In the genomic region with DNA sequence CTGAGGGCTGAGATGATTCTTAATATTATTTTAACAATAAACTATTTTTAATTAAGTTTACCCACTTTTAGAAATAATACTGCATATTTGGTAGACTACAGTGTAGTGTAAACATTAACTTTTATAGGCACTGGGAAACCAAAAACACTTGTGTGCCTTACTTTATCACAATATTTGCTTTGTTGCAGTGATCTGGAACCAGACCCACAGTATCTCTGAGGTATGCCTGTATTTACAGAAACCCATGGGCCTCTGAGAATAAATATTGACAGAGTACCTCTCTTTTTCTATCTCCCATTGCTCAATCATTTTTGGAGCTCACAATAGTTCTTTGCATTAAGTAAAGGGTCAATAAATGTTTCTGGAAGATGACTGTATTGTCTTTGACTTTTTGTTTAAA, we compare ENCODE assay signal across 30 cellular contexts.
A peak's percentile ranks its signal among the peaks of the same experiment; 100 is the strongest.
DNase-seq lines count a peak whose midpoint lies in the region; ATAC-seq and TF ChIP-seq lines count a peak whose summit lies in the region.
"Had no signal": no experiment of that assay in that cellular context is flagged by ENCODE, and none has a peak within 500 bp of the region (broad histone marks: within the 10 kb centered on the region; RNA-seq: fewer than 3 reads in every experiment).

No MANE protein-coding gene starts in this region.

- peak; percentile 35 for DNase-seq in DMS153 (lab: John Stamatoyannopoulos, UW)
- DNase-seq in LNCaP clone FGC (ENCODE audit: low read depth) = peak; percentile 82
- peak; percentile 9 for DNase-seq in NCI-H774 (lab: John Stamatoyannopoulos, UW)
- no peak for DNase-seq in naive thymus-derived CD4-positive, alpha-beta T cell
- no peak for DNase-seq in natural killer cell
- no peak for DNase-seq in stimulated activated CD4-positive, alpha-beta T cell treated with anti-CD3 and anti-CD28 coated beads, Interleukin-1b, Interleukin-23, amount 100 ng/mL, for 48 hours
- DNase-seq: activated CD4-positive, alpha-beta T cell treated with anti-CD3 and anti-CD28 coated beads for 48 hours; activated T-cell treated with anti-CD3 and anti-CD28 coated beads for 4 hours; amniotic stem cell; BE2C; CD8-positive, alpha-beta T cell; DMS79; GDM1; glutamatergic neuron; GM23248; left ventricle myocardium superior; NCI-H1105; NCI-H1930; NCI-H446; NK-92 treated with Interleukin-12 subunit alpha and Interleukin-12 subunit beta, amount 100 ng/mL, for 24 hours; stimulated activated CD4-positive, alpha-beta T cell treated with anti-CD3 and anti-CD28 coated beads, Interleukin-4, amount 100 ng/mL, for 24 hours; WERI-Rb-1 had no signal

- no peak overlapping the region for H3K27ac Mint-ChIP-seq in naive thymus-derived CD4-positive, alpha-beta T cell
- no peak overlapping the region for H3K27ac Mint-ChIP-seq in natural killer cell
- H3K27ac Mint-ChIP-seq: activated naive CD4-positive, alpha-beta T cell treated with anti-CD3 and anti-CD28 coated beads, Interleukin-2, amount 50 U/mL, for 24 hours; activated T-helper 2 cell treated with anti-CD3 and anti-CD28 coated beads, Interferon-gamma antibody, Interleukin-2, Interleukin-4, amounts not matched to agents 10 μg/mL and 5 μg/mL and 100 μg/mL, durations not matched to agents 14 hours and 24 hours and 36 hours; brain; CD8-positive, alpha-beta T cell; dendritic cell treated with granulocyte-macrophage colony-stimulating factor and Interleukin-4, amounts not matched to agents 40 ng/mL and 50 ng/mL, for 4 days; T-helper 2 cell treated with Interferon-gamma antibody and Interleukin-4, amounts not matched to agents 5 μg/mL and 100 μg/mL, for 36 hours had no signal

- no peak overlapping the region for H3K4me3 Mint-ChIP-seq in naive thymus-derived CD4-positive, alpha-beta T cell
- H3K4me3 Mint-ChIP-seq in natural killer cell = no peak overlapping the region
- H3K4me3 Mint-ChIP-seq: activated naive CD4-positive, alpha-beta T cell treated with anti-CD3 and anti-CD28 coated beads, Interleukin-2, amount 50 U/mL, for 24 hours; brain; CD8-positive, alpha-beta T cell; dendritic cell treated with granulocyte-macrophage colony-stimulating factor and Interleukin-4, amounts not matched to agents 40 ng/mL and 50 ng/mL, for 4 days; T-helper 2 cell treated with Interferon-gamma antibody and Interleukin-4, amounts not matched to agents 5 μg/mL and 100 μg/mL, for 36 hours had no signal

- H3K4me1 Mint-ChIP-seq in naive thymus-derived CD4-positive, alpha-beta T cell = no peaks in the 10 kb centered on the region
- no peaks in the 10 kb centered on the region for H3K4me1 Mint-ChIP-seq in natural killer cell
- H3K4me1 Mint-ChIP-seq: activated naive CD4-positive, alpha-beta T cell treated with anti-CD3 and anti-CD28 coated beads, Interleukin-2, amount 50 U/mL, for 24 hours; brain had no signal

- TF ChIP-seq CTCF in LNCaP clone FGC (IDR thresholded peaks at IDR 0.05; ENCODE audit: control insufficient read depth, extremely low read depth, insufficient read depth) (no peak), liver (IDR thresholded peaks at IDR 0.05; ENCODE audit: low read depth, low read length, missing input control) (no peak), natural killer cell (IDR thresholded peaks at IDR 0.05) (no peak)

- ATAC-seq in naive thymus-derived CD4-positive, alpha-beta T cell = no peak
- no peak for ATAC-seq in natural killer cell
- ATAC-seq: CD8-positive, alpha-beta T cell; left ventricle myocardium superior had no signal

- H3K4me3 ChIP-seq in LNCaP clone FGC (ENCODE audit: low read depth, low read length) (no peak overlapping the region), liver (ENCODE audit: low read depth in 1 of 3, low read length in 3 of 3) (no peak overlapping the region)
- H3K4me3 ChIP-seq in naive thymus-derived CD4-positive, alpha-beta T cell (ENCODE audit: low read length) = no peak overlapping the region
- H3K4me3 ChIP-seq: GM23248, tibial nerve had no signal

- POLR2A ChIA-PET in naive thymus-derived CD4-positive, alpha-beta T cell (lab: Charles Lee) = no interaction called here

- no peak overlapping the region for H3K27ac ChIP-seq in liver (ENCODE audit: low read depth in 1 of 2, low read length in 2 of 2)
- no peak overlapping the region for H3K27ac ChIP-seq in naive thymus-derived CD4-positive, alpha-beta T cell (ENCODE audit: low read depth, low read length)
- H3K27ac ChIP-seq: GM23248, neutrophil, tibial nerve, WERI-Rb-1 had no signal

- H3K4me1 ChIP-seq in liver (ENCODE audit: control insufficient read depth in 4 of 4, insufficient read depth in 4 of 4, low read length in 3 of 4) = peaks cover 2 to 10% (median 7%) of the 10 kb centered on the region in 4 donors
- no peaks in the 10 kb centered on the region for H3K4me1 ChIP-seq in naive thymus-derived CD4-positive, alpha-beta T cell (ENCODE audit: control insufficient read depth in 2 of 2, insufficient read depth in 2 of 2, low read length in 2 of 2)
- H3K4me1 ChIP-seq: BE2C, tibial nerve had no signal

- H3K9me3 ChIP-seq in liver (ENCODE audit: control insufficient read depth in 4 of 4, low read length in 3 of 4) = peaks cover 0 to 3% (median 3%) of the 10 kb centered on the region in 4 donors
- H3K9me3 ChIP-seq in naive thymus-derived CD4-positive, alpha-beta T cell (ENCODE audit: control insufficient read depth in 2 of 3, low read length in 3 of 3) = no peaks in the 10 kb centered on the region
- H3K9me3 ChIP-seq: BE2C, neutrophil had no signal

- CTCF ChIA-PET in naive thymus-derived CD4-positive, alpha-beta T cell (lab: Charles Lee) = no interaction called here

- H3K27me3 ChIP-seq in liver (ENCODE audit: control insufficient read depth in 4 of 4, insufficient read depth in 4 of 4, low read length in 3 of 4) = no peaks in the 10 kb centered on the region
- H3K27me3 ChIP-seq in naive thymus-derived CD4-positive, alpha-beta T cell (ENCODE audit: control insufficient read depth in 2 of 2, insufficient read depth in 2 of 2, low read length in 2 of 2) = peaks cover 0 to 5% of the 10 kb centered on the region in 2 donors
- H3K27me3 ChIP-seq: BE2C, neutrophil, tibial nerve had no signal

- H3K27me3 Mint-ChIP-seq in naive thymus-derived CD4-positive, alpha-beta T cell = peaks cover 0 to 8% (median 2%) of the 10 kb centered on the region in 5 donors
- peaks cover 6 to 12% of the 10 kb centered on the region in 2 donors for H3K27me3 Mint-ChIP-seq in natural killer cell (ENCODE audit: low read depth in 2 of 2)
- H3K27me3 Mint-ChIP-seq: dendritic cell treated with granulocyte-macrophage colony-stimulating factor and Interleukin-4, amounts not matched to agents 40 ng/mL and 50 ng/mL, for 4 days had no signal

- H3K9ac ChIP-seq in liver (ENCODE audit: low read depth in 1 of 2, low read length in 2 of 2) = no peak overlapping the region
- H3K9ac ChIP-seq: GM23248 had no signal

- no peaks in the 10 kb centered on the region for H3K36me3 ChIP-seq in liver (ENCODE audit: control insufficient read depth in 4 of 4, insufficient read depth in 3 of 4, low read depth in 1 of 4, low read length in 3 of 4)
- no peaks in the 10 kb centered on the region for H3K36me3 ChIP-seq in naive thymus-derived CD4-positive, alpha-beta T cell (ENCODE audit: control insufficient read depth in 2 of 3, insufficient read depth in 3 of 3, low read length in 3 of 3)
- H3K36me3 ChIP-seq: BE2C, neutrophil, tibial nerve, WERI-Rb-1 had no signal

- intact Hi-C loops in naive thymus-derived CD4-positive, alpha-beta T cell (cut with micrococcal nuclease) = loop anchor here (1.0 to 5.0 kb wide), 2 partner anchors 280 to 915 kb away; no protein-coding TSS in a partner anchor
- intact Hi-C loops in natural killer cell (cut with micrococcal nuclease) = loop anchor here (1.0 to 5.0 kb wide), 2 partner anchors 280 to 1600 kb away; no protein-coding TSS in a partner anchor

- H3K9me3 Mint-ChIP-seq in naive thymus-derived CD4-positive, alpha-beta T cell = peaks cover 0 to 1% (median 0%) of the 10 kb centered on the region in 11 donors
- H3K9me3 Mint-ChIP-seq in natural killer cell = no peaks in the 10 kb centered on the region
- H3K9me3 Mint-ChIP-seq: activated naive CD4-positive, alpha-beta T cell treated with anti-CD3 and anti-CD28 coated beads, Interleukin-2, amount 50 U/mL, for 24 hours; activated T-helper 2 cell treated with anti-CD3 and anti-CD28 coated beads, Interferon-gamma antibody, Interleukin-2, Interleukin-4, amounts not matched to agents 10 μg/mL and 5 μg/mL and 100 μg/mL, durations not matched to agents 14 hours and 24 hours and 36 hours; CD8-positive, alpha-beta T cell; T-helper 2 cell treated with Interferon-gamma antibody and Interleukin-4, amounts not matched to agents 5 μg/mL and 100 μg/mL, for 36 hours had no signal

- no peaks in the 10 kb centered on the region for H3K36me3 Mint-ChIP-seq in naive thymus-derived CD4-positive, alpha-beta T cell
- no peaks in the 10 kb centered on the region for H3K36me3 Mint-ChIP-seq in natural killer cell
- H3K36me3 Mint-ChIP-seq: activated naive CD4-positive, alpha-beta T cell treated with anti-CD3 and anti-CD28 coated beads, Interleukin-2, amount 50 U/mL, for 24 hours; brain; CD8-positive, alpha-beta T cell had no signal

- peak in 1 of 2 donors; percentile 31 for TF ChIP-seq RAD21 in liver (IDR thresholded peaks at IDR 0.05)

TF ChIP-seq in liver, 16 proteins besides CTCF, POLR2A, EP300 and RAD21 (continues in another document):
- TF ChIP-seq YY1 (IDR thresholded peaks at IDR 0.05) = peak; percentile 43
- peak; percentile 31 to 70 for TF ChIP-seq HNF4A (conservative IDR thresholded peaks at IDR 0.05)
- TF ChIP-seq FOXA1 (IDR thresholded peaks at IDR 0.05) = peak; percentile 99
- no peak for TF ChIP-seq EGR1 (IDR thresholded peaks at IDR 0.05; ENCODE audit: low read depth in 2 of 2)
- peak; percentile 99 for TF ChIP-seq FOXA2 (IDR thresholded peaks at IDR 0.05)
- TF ChIP-seq NR2F2 (IDR thresholded peaks at IDR 0.05) = no peak
- TF ChIP-seq GABPA (IDR thresholded peaks at IDR 0.05 in 1 of 2, conservative IDR thresholded peaks at IDR 0.05 in 1 of 2) = no peak
- peak; percentile 22 to 39 for TF ChIP-seq JUND (IDR thresholded peaks at IDR 0.05)
- peak; percentile 48 for TF ChIP-seq SP1 (IDR thresholded peaks at IDR 0.05)
- TF ChIP-seq RXRA (IDR thresholded peaks at IDR 0.05) = peak; percentile 17 to 68
- no peak for TF ChIP-seq HNF4G (IDR thresholded peaks at IDR 0.05)
- TF ChIP-seq, protein P1, sequence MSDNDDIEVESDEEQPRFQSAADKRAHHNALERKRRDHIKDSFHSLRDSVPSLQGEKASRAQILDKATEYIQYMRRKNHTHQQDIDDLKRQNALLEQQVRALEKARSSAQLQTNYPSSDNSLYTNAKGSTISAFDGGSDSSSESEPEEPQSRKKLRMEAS (IDR thresholded peaks at IDR 0.05) = peak; percentile 32

Comparison
In these comparisons a context has a peak if more than half of its experiments do, and no peak if none do; other contexts are left out.
1. DNase-seq: peak in DMS153 (single experiment), LNCaP clone FGC (single experiment) and NCI-H774 (single experiment); none in naive thymus-derived CD4-positive, alpha-beta T cell (0 of 9), natural killer cell (single experiment) and stimulated activated CD4-positive, alpha-beta T cell treated with anti-CD3 and anti-CD28 coated beads, Interleukin-1b, Interleukin-23, amount 100 ng/mL, for 48 hours (single experiment).